15 cellular contexts compared by ENCODE assay signal in genomic region chr4:155751569-155751968, GRCh38. TPM values are rescaled to one million over a fixed set of nuclear protein-coding genes. Genes with fewer than 3 reads are reported as not detected.
DNase-seq lines count a peak whose midpoint lies in the region; ATAC-seq and TF ChIP-seq lines count a peak whose summit lies in the region.
"Had no signal": no experiment of that assay in that cellular context is flagged by ENCODE, and none has a peak within 500 bp of the region (broad histone marks: within the 10 kb centered on the region; RNA-seq: fewer than 3 reads in every experiment).

No MANE protein-coding gene starts in this region.

- no peak overlapping the region for H3K4me3 ChIP-seq in right lobe of liver
- H3K4me3 ChIP-seq: GM23338, K562 had no signal

- DNase-seq in SK-N-DZ (ENCODE audit: low spot score) (peak; percentile 47), mesothelial cell of epicardium (ENCODE audit: low spot score in 2 of 2, unreplicated experiment in 2 of 2) (no peak), right lobe of liver (no peak), caudate nucleus (lab: John Stamatoyannopoulos, UW) (no peak)
- DNase-seq: ACHN; BE2C; C1 segment of cervical spinal cord; Caco-2; CD4-positive, alpha-beta T cell; HCEC 1CT; IMR-90 had no signal

- peak overlapping the region; percentile 32 for H3K27ac Mint-ChIP-seq in mesothelial cell of epicardium
- H3K27ac Mint-ChIP-seq: CD4-positive, alpha-beta T cell; GM23338 had no signal

- no peak for TF ChIP-seq POLR2A in right lobe of liver (IDR thresholded peaks at IDR 0.05)

- TF ChIP-seq CTCF in mesothelial cell of epicardium (IDR thresholded peaks at IDR 0.05; ENCODE audit: unreplicated experiment) = no peak
- no peak for TF ChIP-seq CTCF in right lobe of liver (IDR thresholded peaks at IDR 0.05)

- H3K4me3 Mint-ChIP-seq in mesothelial cell of epicardium = no peak overlapping the region
- H3K4me3 Mint-ChIP-seq: CD4-positive, alpha-beta T cell; GM23338 had no signal

- 73% methylated on average over 5 of the region's 5 CpGs for WGBS in right lobe of liver (ENCODE audit: insufficient coverage, low coverage, low lambda C conversion rate, missing lambda C conversion rate)

- ATAC-seq in GM18868 (IDR thresholded peaks at IDR 0.05; ENCODE audit: unreplicated experiment) = peak; percentile 55
- ATAC-seq in right lobe of liver = no peak
- no peak for ATAC-seq in HG02970 (IDR thresholded peaks at IDR 0.05; ENCODE audit: low FRiP score, unreplicated experiment)
- ATAC-seq: GM23338, K562 had no signal

- no peaks in the 10 kb centered on the region for H3K27me3 Mint-ChIP-seq in mesothelial cell of epicardium (ENCODE audit: low read depth)

- no peak overlapping the region for H3K27ac ChIP-seq in right lobe of liver
- H3K27ac ChIP-seq in caudate nucleus (ENCODE audit: low read depth, low read length) = no peak overlapping the region

- H3K4me1 Mint-ChIP-seq in mesothelial cell of epicardium = peaks cover 17% of the 10 kb centered on the region

- H3K9me3 ChIP-seq in right lobe of liver = no peaks in the 10 kb centered on the region
- H3K9me3 ChIP-seq: BE2C, Caco-2 had no signal

- no peaks in the 10 kb centered on the region for H3K36me3 ChIP-seq in right lobe of liver
- H3K36me3 ChIP-seq: BE2C had no signal

- H3K36me3 Mint-ChIP-seq in mesothelial cell of epicardium = no peaks in the 10 kb centered on the region

- intact Hi-C loops in right lobe of liver (cut with DNase I) = no loop called here

- H3K9me3 Mint-ChIP-seq in mesothelial cell of epicardium = no peaks in the 10 kb centered on the region
- H3K9me3 Mint-ChIP-seq: CD4-positive, alpha-beta T cell; GM23338 had no signal

- no peaks in the 10 kb centered on the region for H3K4me1 ChIP-seq in right lobe of liver
- H3K4me1 ChIP-seq: Caco-2 had no signal

- no peaks in the 10 kb centered on the region for H3K27me3 ChIP-seq in right lobe of liver
- H3K27me3 ChIP-seq: BE2C had no signal

RNA-seq across cellular contexts. Expression of gene GUCY1B1, which starts 7.3 kb away (rescaled TPM):
- polyA plus RNA-seq in SK-N-DZ (2014; cell fraction: cytosol; rRNA removed) = 10.3 and 11.6 TPM in 2 replicates
- polyA plus RNA-seq in SK-N-DZ (2014; cell fraction: nucleus; rRNA removed) = 5.9 TPM in 2 replicates
- 17.1 to 18.6 TPM (median 17.4 TPM) in 3 replicates for total RNA-seq in mesothelial cell of epicardium
- total RNA-seq in right lobe of liver = 1 to 10 TPM; 1.6 to 5.6 (median 3.9) TPM
- total RNA-seq: Caco-2; CD4-positive, alpha-beta T cell; K562 had no signal
- polyA plus RNA-seq: K562 had no signal
